In genomic region chr19:10815969-10816635, GRCh38 we compare ENCODE assay signal across 1 cellular context.
TF ChIP-seq lines count a peak whose summit lies in the region.

No MANE protein-coding gene starts in this region.

TF ChIP-seq in H1, 55 proteins besides CTCF, POLR2A, EP300 and RAD21:
- TF ChIP-seq YY1 (IDR thresholded peaks at IDR 0.05; ENCODE audit: low read depth, low read length) (no peak), KDM4A (IDR thresholded peaks at IDR 0.05; ENCODE audit: low read depth, low read length, severe bottlenecking) (no peak), NANOG (IDR thresholded peaks at IDR 0.05; ENCODE audit: insufficient read depth, low read depth, low read length, poor library complexity, severe bottlenecking) (no peak), MAX (IDR thresholded peaks at IDR 0.05) (no peak), TCF12 (IDR thresholded peaks at IDR 0.05; ENCODE audit: low read depth, low read length) (no peak), RBBP5 (IDR thresholded peaks at IDR 0.05; ENCODE audit: borderline replicate concordance, low read depth, low read length) (no peak), BACH1 (IDR thresholded peaks at IDR 0.05; ENCODE audit: low read length) (no peak), TAF1 (IDR thresholded peaks at IDR 0.05; ENCODE audit: low read depth, low read length) (no peak), PHF8 (conservative IDR thresholded peaks at IDR 0.05; ENCODE audit: low read depth, low read length) (no peak), FOSL1 (IDR thresholded peaks at IDR 0.05; ENCODE audit: insufficient read depth, low read depth, low read length) (no peak), EGR1 (IDR thresholded peaks at IDR 0.05; ENCODE audit: borderline replicate concordance, low read depth, low read length) (no peak), JUN (IDR thresholded peaks at IDR 0.05; ENCODE audit: low read depth, low read length) (no peak), HDAC2 (IDR thresholded peaks at IDR 0.05; ENCODE audit: borderline replicate concordance in 1 of 2, low read depth in 2 of 2, low read length in 2 of 2) (no peak)
